In the genomic region with DNA sequence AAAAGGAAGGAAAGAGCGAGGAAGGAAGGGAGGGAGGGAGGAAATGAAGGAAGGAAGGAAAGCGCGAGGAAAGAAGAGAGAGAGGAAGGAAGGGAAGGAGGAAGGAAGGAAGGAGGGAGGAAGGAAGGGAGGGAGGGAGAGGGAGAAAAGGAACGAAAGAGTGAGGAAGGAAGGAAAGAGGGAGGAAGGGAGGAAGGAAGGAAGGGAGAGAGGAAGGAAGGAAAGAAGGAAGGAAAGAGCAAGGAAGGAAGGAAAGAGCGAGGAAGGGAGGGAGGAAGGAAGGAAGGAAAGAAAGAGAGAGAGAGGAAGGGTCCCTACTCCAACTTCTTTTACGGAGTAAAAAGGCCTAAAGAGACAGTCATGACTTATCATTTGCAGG, we compare ENCODE assay signal across 8 cellular contexts. TPM values are rescaled to one million over a fixed set of nuclear protein-coding genes. Genes with fewer than 3 reads are reported as not detected.
DNase-seq lines count a peak whose midpoint lies in the region; ATAC-seq and TF ChIP-seq lines count a peak whose summit lies in the region.

No MANE protein-coding gene starts in this region.

- no peak overlapping the region for H3K27ac Mint-ChIP-seq in T-helper 2 cell treated with Interferon-gamma antibody and Interleukin-4, amounts not matched to agents 5 μg/mL and 100 μg/mL, for 36 hours
- peak overlapping the region; percentile 98 to 100 (median 100) for H3K27ac Mint-ChIP-seq in brain

- ATAC-seq in right lobe of liver = no peak
- no peak for ATAC-seq in GM19035 (IDR thresholded peaks at IDR 0.05; ENCODE audit: unreplicated experiment)

- intact Hi-C loops in right lobe of liver (cut with DNase I) (no loop called here), testis (cut with DNase I; ENCODE audit: low total_unique reads) (no loop called here)

- no peak for DNase-seq in T-helper 2 cell treated with Interferon-gamma antibody and Interleukin-4, amounts not matched to agents 5 μg/mL and 100 μg/mL, for 36 hours (ENCODE audit: low spot score)
- DNase-seq in T-helper 2 cell (no peak), right lobe of liver (no peak), testis (no peak), SKM-1 (lab: John Stamatoyannopoulos, UW; ENCODE audit: unreplicated experiment) (no peak)
- DNase-seq in activated CD4-positive, CD25-positive, alpha-beta regulatory T cell treated with anti-CD3 and anti-CD28 coated beads, Interleukin-2, amount 50 U/mL, for 72 hours = no peak

- 58% methylated on average over 6 of the region's 6 CpGs for WGBS in right lobe of liver (ENCODE audit: insufficient coverage, low coverage, low lambda C conversion rate, missing lambda C conversion rate)
- WGBS in testis, 2 donors = 58 to 67% methylated on average over 6 of the region's 6 CpGs

- peaks cover 85% of the 10 kb centered on the region for H3K27me3 Mint-ChIP-seq in T-helper 2 cell treated with Interferon-gamma antibody and Interleukin-4, amounts not matched to agents 5 μg/mL and 100 μg/mL, for 36 hours (ENCODE audit: low read depth)
- H3K27me3 Mint-ChIP-seq in brain = peaks cover 5% of the 10 kb centered on the region

- H3K4me3 Mint-ChIP-seq in T-helper 2 cell treated with Interferon-gamma antibody and Interleukin-4, amounts not matched to agents 5 μg/mL and 100 μg/mL, for 36 hours = peak overlapping the region; percentile 86
- H3K4me3 Mint-ChIP-seq in brain = peak overlapping the region; percentile 90 to 97 (median 95)

- peaks cover 12% of the 10 kb centered on the region for H3K4me1 Mint-ChIP-seq in T-helper 2 cell treated with Interferon-gamma antibody and Interleukin-4, amounts not matched to agents 5 μg/mL and 100 μg/mL, for 36 hours (ENCODE audit: low read depth)
- H3K4me1 Mint-ChIP-seq in brain = peaks cover 83% of the 10 kb centered on the region

- TF ChIP-seq CTCF in brain (conservative IDR thresholded peaks at IDR 0.05) (no peak), right lobe of liver (IDR thresholded peaks at IDR 0.05) (no peak), testis (IDR thresholded peaks at IDR 0.05) (no peak)

- H3K4me1 ChIP-seq in right lobe of liver (no peaks in the 10 kb centered on the region), testis (no peaks in the 10 kb centered on the region)

- no peaks in the 10 kb centered on the region for H3K9me3 ChIP-seq in right lobe of liver
- H3K9me3 ChIP-seq in testis = no peaks in the 10 kb centered on the region

- peaks cover 4% of the 10 kb centered on the region for H3K36me3 Mint-ChIP-seq in T-helper 2 cell treated with Interferon-gamma antibody and Interleukin-4, amounts not matched to agents 5 μg/mL and 100 μg/mL, for 36 hours (ENCODE audit: low read depth)
- peaks cover 40% of the 10 kb centered on the region for H3K36me3 Mint-ChIP-seq in brain

- H3K4me3 ChIP-seq in right lobe of liver (peak overlapping the region in 2 of 3 donors; percentile 64 to 70), testis (peak overlapping the region; percentile 64 to 68)

- H3K36me3 ChIP-seq in right lobe of liver (no peaks in the 10 kb centered on the region), testis (ENCODE audit: low read depth, missing control alignments) (no peaks in the 10 kb centered on the region)

- peaks cover 7% of the 10 kb centered on the region for H3K9me3 Mint-ChIP-seq in T-helper 2 cell treated with Interferon-gamma antibody and Interleukin-4, amounts not matched to agents 5 μg/mL and 100 μg/mL, for 36 hours
- H3K9me3 Mint-ChIP-seq in brain = peaks cover 0 to 15% (median 7%) of the 10 kb centered on the region in 5 experiments

- H3K27ac ChIP-seq in right lobe of liver (peak overlapping the region; percentile 86 to 89 (median 89)), testis (peak overlapping the region; percentile 51 to 86)

- TF ChIP-seq POLR2A in right lobe of liver (IDR thresholded peaks at IDR 0.05) = no peak
- no peak for TF ChIP-seq POLR2A in testis (IDR thresholded peaks at IDR 0.05)

- H3K27me3 ChIP-seq in right lobe of liver (no peaks in the 10 kb centered on the region), testis (no peaks in the 10 kb centered on the region)

RNA-seq across cellular contexts. Expression of a gene that starts 17.5 kb away (rescaled TPM):
- polyA plus RNA-seq in brain (ENCODE audit: insufficient read depth, low read depth, low replicate concordance) (17.8 TPM), testis (ENCODE audit: insufficient read depth, low read depth, low replicate concordance) (6.1 TPM)
- total RNA-seq in right lobe of liver (10 to 100 TPM in 3 of 6 experiments, 1 to 10 TPM in 3; 8.9 to 17.5 (median 10.0) TPM), testis (10 to 100 TPM; 10.7 to 12.8 TPM)
